23 cellular contexts compared by ENCODE assay signal in the genomic region with DNA sequence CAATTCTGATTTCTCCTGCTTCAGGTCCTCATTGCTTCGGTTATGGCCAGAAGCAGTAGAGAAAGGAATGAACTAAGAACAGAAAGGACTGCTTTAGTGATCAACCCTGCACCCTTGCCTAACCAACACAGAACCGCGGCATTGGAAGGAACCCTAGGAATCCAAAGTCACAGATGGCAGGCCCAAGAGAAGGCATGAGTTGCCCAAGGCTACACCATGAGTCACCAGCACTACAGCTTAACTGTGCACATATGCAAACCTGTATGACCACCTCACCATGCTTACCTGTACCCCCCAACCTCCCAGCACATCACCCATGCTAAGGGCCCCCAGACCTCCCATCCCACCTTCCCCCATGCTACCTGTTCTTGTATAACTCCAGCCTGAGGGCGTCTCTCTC.
"Had no signal": no experiment of that assay in that cellular context is flagged by ENCODE, and none has a peak within 500 bp of the region (broad histone marks: within the 10 kb centered on the region; RNA-seq: fewer than 3 reads in every experiment).

No MANE protein-coding gene starts in this region.

- DNase-seq: activated CD4-positive, alpha-beta T cell treated with anti-CD3 and anti-CD28 coated beads for 1 hour; activated CD4-positive, alpha-beta T cell treated with anti-CD3 and anti-CD28 coated beads, Interleukin-2, amount 50 U/mL, for 1 hour; activated CD8-positive, alpha-beta T cell treated with anti-CD3 and anti-CD28 coated beads, Interleukin-2, amount 10 ng/mL, durations not matched to agents 7 days and 5 days; brain microvascular endothelial cell; central memory CD4-positive, alpha-beta T cell; dermis blood vessel endothelial cell; effector CD8-positive, alpha-beta T cell; glutamatergic neuron; immature natural killer cell; mesendoderm; mucosa of descending colon; naive B cell; occipital lobe; small intestine; stimulated activated CD4-positive, alpha-beta T cell treated with anti-CD3 and anti-CD28 coated beads, Interleukin-2, amount 100 ng/mL, for 24 hours; stimulated activated naive CD8-positive, alpha-beta T cell treated with anti-CD3 and anti-CD28 coated beads, Interleukin-15, amount 100 ng/mL, for 72 hours had no signal

- ATAC-seq: activated CD8-positive, alpha-beta T cell treated with anti-CD3 and anti-CD28 coated beads, Interleukin-2, amount 10 ng/mL, durations not matched to agents 7 days and 5 days; mucosa of descending colon; right lobe of liver; stimulated activated effector memory CD8-positive, alpha-beta T cell treated with anti-CD3 and anti-CD28 coated beads, Interleukin-12 subunit alpha, Interleukin-12 subunit beta, amount 100 ng/mL, for 72 hours; stimulated activated naive CD8-positive, alpha-beta T cell treated with anti-CD3 and anti-CD28 coated beads, Interleukin-15, amount 100 ng/mL, for 72 hours had no signal

- H3K27ac ChIP-seq: adrenal gland, ascending aorta, brain microvascular endothelial cell, hepatocyte, right lobe of liver, suprapubic skin, tibial nerve had no signal

- H3K9me3 ChIP-seq: adrenal gland, ascending aorta, mucosa of descending colon, right lobe of liver, suprapubic skin, tibial nerve had no signal

- H3K36me3 ChIP-seq: adrenal gland, ascending aorta, brain microvascular endothelial cell had no signal

- H3K79me2 ChIP-seq: hepatocyte had no signal

- H3K4me3 ChIP-seq: adrenal gland, ascending aorta, hepatocyte, mucosa of descending colon, right lobe of liver, suprapubic skin, tibial nerve had no signal

- H2AFZ ChIP-seq: hepatocyte had no signal

- H3K27me3 ChIP-seq: adrenal gland, ascending aorta, brain microvascular endothelial cell, hepatocyte, right lobe of liver, suprapubic skin, tibial nerve had no signal

- H3K4me2 ChIP-seq: hepatocyte had no signal
